ENCODE assay signal across 12 cellular contexts in genomic region chr10:86900955-86901354, GRCh38. TPM values are rescaled to one million over a fixed set of nuclear protein-coding genes. Genes with fewer than 3 reads are reported as not detected.
DNase-seq lines count a peak whose midpoint lies in the region; ATAC-seq and TF ChIP-seq lines count a peak whose summit lies in the region.
"Had no signal": no experiment of that assay in that cellular context is flagged by ENCODE, and none has a peak within 500 bp of the region (broad histone marks: within the 10 kb centered on the region; RNA-seq: fewer than 3 reads in every experiment).

No MANE protein-coding gene starts in this region.

- no peaks in the 10 kb centered on the region for H3K4me1 Mint-ChIP-seq in CD4-positive, alpha-beta T cell (ENCODE audit: low read depth)

- H3K4me3 ChIP-seq in gastroesophageal sphincter (no peak overlapping the region), uterus (no peak overlapping the region)

- H3K4me1 ChIP-seq in gastroesophageal sphincter (peaks cover 3 to 48% (median 3%) of the 10 kb centered on the region in 3 donors), uterus (peaks cover 0 to 4% of the 10 kb centered on the region in 2 donors)

- H3K27ac Mint-ChIP-seq in CD4-positive, alpha-beta T cell = no peak overlapping the region
- H3K27ac Mint-ChIP-seq: activated CD4-positive, alpha-beta memory T cell treated with anti-CD3 and anti-CD28 coated beads for 36 hours; naive thymus-derived CD4-positive, alpha-beta T cell had no signal

- no peaks in the 10 kb centered on the region for H3K27me3 ChIP-seq in gastroesophageal sphincter
- H3K27me3 ChIP-seq in uterus = no peaks in the 10 kb centered on the region
- no peaks in the 10 kb centered on the region for H3K27me3 ChIP-seq in CD4-positive, alpha-beta T cell (ENCODE audit: control insufficient read depth, insufficient read depth, low read length)

- WGBS in gastroesophageal sphincter (ENCODE audit: low coverage in 1 of 2), 2 donors = 13 to 25% methylated on average over 1 to 2 of the region's 2 CpGs

- H3K27ac ChIP-seq in gastroesophageal sphincter (peak overlapping the region; percentile 59 to 73 (median 68)), uterus (peak overlapping the region in 1 of 2 donors; percentile 11)
- H3K27ac ChIP-seq in CD4-positive, alpha-beta T cell (ENCODE audit: low read depth, low read length) = no peak overlapping the region

- H3K9me3 Mint-ChIP-seq in CD4-positive, alpha-beta T cell = peaks cover 2% of the 10 kb centered on the region
- H3K9me3 Mint-ChIP-seq: activated CD4-positive, alpha-beta memory T cell treated with anti-CD3 and anti-CD28 coated beads for 36 hours had no signal

- POLR2A ChIA-PET in CD4-positive, alpha-beta T cell (lab: Charles Lee) = no interaction called here

- DNase-seq in anterior cingulate cortex (lab: John Stamatoyannopoulos, UW) (peak in 47 of 58 donors; percentile 2 to 78 (median 35)), myocyte (ENCODE audit: low read depth) (peak; percentile 76), uterus (peak; percentile 35 to 57), dermis blood vessel endothelial cell (no peak)
- no peak for DNase-seq in CD4-positive, alpha-beta T cell
- DNase-seq: activated CD4-positive, alpha-beta memory T cell treated with anti-CD3 and anti-CD28 coated beads for 36 hours; DMS153; naive thymus-derived CD4-positive, alpha-beta T cell; NCI-H524 treated with DMSO at 0.1 percent for 48 hours; SK-N-SH had no signal

- TF ChIP-seq CTCF in gastroesophageal sphincter (IDR thresholded peaks at IDR 0.05) (no peak), uterus (IDR thresholded peaks at IDR 0.05) (no peak)
- TF ChIP-seq CTCF in CD4-positive, alpha-beta T cell (IDR thresholded peaks at IDR 0.05) = no peak

- peak; percentile 78 for ATAC-seq in gastroesophageal sphincter
- ATAC-seq in esophagus mucosa = no peak
- no peak for ATAC-seq in CD4-positive, alpha-beta T cell (ENCODE audit: poor library complexity)
- ATAC-seq: naive thymus-derived CD4-positive, alpha-beta T cell had no signal

- H3K36me3 ChIP-seq in gastroesophageal sphincter (peaks cover 0 to 47% of the 10 kb centered on the region in 2 donors), uterus (no peaks in the 10 kb centered on the region)

- H3K9me3 ChIP-seq in gastroesophageal sphincter (no peaks in the 10 kb centered on the region), uterus (no peaks in the 10 kb centered on the region)
- H3K9me3 ChIP-seq in CD4-positive, alpha-beta T cell (ENCODE audit: control insufficient read depth, low read length) = no peaks in the 10 kb centered on the region
- H3K9me3 ChIP-seq: SK-N-SH had no signal

- intact Hi-C loops in uterus (cut with DNase I; ENCODE audit: low total_unique reads) = no loop called here
- intact Hi-C loops in CD4-positive, alpha-beta T cell (cut with DNase I, micrococcal nuclease) = no loop called here

- no peaks in the 10 kb centered on the region for H3K27me3 Mint-ChIP-seq in CD4-positive, alpha-beta T cell
- H3K27me3 Mint-ChIP-seq: activated CD4-positive, alpha-beta memory T cell treated with anti-CD3 and anti-CD28 coated beads for 36 hours had no signal

- H3K36me3 Mint-ChIP-seq in CD4-positive, alpha-beta T cell (ENCODE audit: low read depth) = peaks cover 21% of the 10 kb centered on the region

- TF ChIP-seq POLR2A in gastroesophageal sphincter (IDR thresholded peaks at IDR 0.05) (no peak), uterus (IDR thresholded peaks at IDR 0.05) (no peak)

- no peak overlapping the region for H3K4me3 Mint-ChIP-seq in CD4-positive, alpha-beta T cell
- H3K4me3 Mint-ChIP-seq: activated CD4-positive, alpha-beta memory T cell treated with anti-CD3 and anti-CD28 coated beads for 36 hours; naive thymus-derived CD4-positive, alpha-beta T cell had no signal

- no peak for TF ChIP-seq EP300 in gastroesophageal sphincter (IDR thresholded peaks at IDR 0.05)

- CTCF ChIA-PET in CD4-positive, alpha-beta T cell (lab: Charles Lee) = no interaction called here

RNA-seq across cellular contexts. Expression of gene MMRN2, which starts 56.5 kb away (rescaled TPM):
- total RNA-seq in gastroesophageal sphincter (10 to 100 TPM; 18.5 to 77.7 (median 42.2) TPM), myocyte (0.94 and 1.0 TPM in 2 replicates), uterus (100 to 1,000 TPM in 1 of 4 donors, 10 to 100 TPM in 3; 45.0 to 133 (median 74.2) TPM), esophagus mucosa (9.0 TPM), dermis blood vessel endothelial cell (465 and 483 TPM in 2 replicates)
- 1.0 TPM for polyA plus RNA-seq in myocyte (2012)
- 1 to 10 TPM in 1 of 2 experiments, under 1 TPM in 1; 0.47 to 1.8 TPM for total RNA-seq in CD4-positive, alpha-beta T cell
- total RNA-seq: activated CD4-positive, alpha-beta memory T cell treated with anti-CD3 and anti-CD28 coated beads for 36 hours had no signal

RNA-seq across cellular contexts. Expression of gene SNCG, which starts 57.4 kb away (rescaled TPM):
- total RNA-seq in gastroesophageal sphincter = 100 to 1,000 TPM in 1 of 4 donors, 10 to 100 TPM in 3; 12.8 to 102 (median 33.7) TPM
- total RNA-seq in myocyte = not detected in 2 replicates
- polyA plus RNA-seq in myocyte (2012) = 0.93 TPM
- total RNA-seq in uterus = 10 to 100 TPM in 3 of 4 donors, 1 to 10 TPM in 1; 5.5 to 68.6 (median 36.2) TPM
- total RNA-seq in esophagus mucosa = 8.2 TPM
- total RNA-seq in CD4-positive, alpha-beta T cell = not detected
- total RNA-seq in dermis blood vessel endothelial cell = 111 and 117 TPM in 2 replicates
- total RNA-seq: activated CD4-positive, alpha-beta memory T cell treated with anti-CD3 and anti-CD28 coated beads for 36 hours had no signal
- polyA plus RNA-seq: naive thymus-derived CD4-positive, alpha-beta T cell had no signal

Comparison
In these comparisons a context has a peak if more than half of its experiments do, and no peak if none do; other contexts are left out.
1. DNase-seq: peak in anterior cingulate cortex (47 of 58), myocyte (single experiment) and uterus (2 of 2); none in CD4-positive, alpha-beta T cell (0 of 10) and dermis blood vessel endothelial cell (single experiment).